Comparison of ENCODE assay signal across 30 cellular contexts in genomic region chr1:175332515-175332914, GRCh38.
"Had no signal": no experiment of that assay in that cellular context is flagged by ENCODE, and none has a peak within 500 bp of the region (broad histone marks: within the 10 kb centered on the region; RNA-seq: fewer than 3 reads in every experiment).

No MANE protein-coding gene starts in this region.

- H3K27ac ChIP-seq: ascending aorta, cardiac muscle cell, colonic mucosa, gastroesophageal sphincter, hepatocyte, ovary, right lobe of liver, skin epidermis, upper lobe of left lung, VCaP had no signal

- H3K27me3 ChIP-seq: ascending aorta, colonic mucosa, ovary, right lobe of liver, upper lobe of left lung had no signal

- H3K9me3 ChIP-seq: ascending aorta, colonic mucosa, gastroesophageal sphincter, ovary, right lobe of liver, upper lobe of left lung had no signal

- DNase-seq: activated CD4-positive, alpha-beta memory T cell treated with anti-CD3 and anti-CD28 coated beads for 36 hours; activated CD4-positive, alpha-beta T cell treated with anti-CD3 and anti-CD28 coated beads for 48 hours; activated CD8-positive, alpha-beta memory T cell treated with anti-CD3 and anti-CD28 coated beads, Interleukin-2, amount 50 U/mL, for 4 hours; activated gamma-delta T cell; activated naive CD4-positive, alpha-beta T cell treated with anti-CD3 and anti-CD28 coated beads, Interleukin-2, amount 10 ng/mL, durations not matched to agents 7 days and 5 days; activated naive CD8-positive, alpha-beta T cell treated with anti-CD3 and anti-CD28 coated beads, Interleukin-2, amount 10 ng/mL, durations not matched to agents 7 days and 5 days; activated T-cell treated with anti-CD3 and anti-CD28 coated beads, Interleukin-2, amount 50 U/mL, for 24 hours; cerebellar nuclear complex; colonic mucosa; effector CD8-positive, alpha-beta T cell; erythroblast; left colon; mammary epithelial cell; ovary; right lobe of liver; stimulated activated CD4-positive, alpha-beta T cell treated with anti-CD3 and anti-CD28 coated beads, Interleukin-1b, Interleukin-23, amount 100 ng/mL, for 48 hours; stimulated activated CD4-positive, alpha-beta T cell treated with anti-CD3 and anti-CD28 coated beads, Interleukin-4, amount 100 ng/mL, for 4 hours; stimulated activated CD8-positive, alpha-beta memory T cell treated with anti-CD3 and anti-CD28 coated beads, Interleukin-4, amount 100 ng/mL, for 48 hours; stimulated activated naive CD8-positive, alpha-beta T cell treated with anti-CD3 and anti-CD28 coated beads, Interleukin-15, amount 100 ng/mL, for 72 hours; substantia nigra; T-helper 9 cell; upper lobe of left lung had no signal

- ATAC-seq: activated CD4-positive, CD25-positive, alpha-beta regulatory T cell treated with anti-CD3 and anti-CD28 coated beads, Interleukin-2, amount 50 U/mL, for 24 hours; gastroesophageal sphincter; left colon; right lobe of liver; stimulated activated memory B cell treated with anti-CD40 and anti-IgM and Interleukin-4, amounts not matched to agents 10 μg/mL and 1 μg/mL and 100 μg/mL, for 72 hours; stimulated activated naive CD8-positive, alpha-beta T cell treated with anti-CD3 and anti-CD28 coated beads, Interleukin-15, amount 100 ng/mL, for 72 hours had no signal

- H3K36me3 ChIP-seq: ascending aorta, cardiac muscle cell, colonic mucosa, gastroesophageal sphincter, ovary, right lobe of liver, upper lobe of left lung had no signal

- H3K4me3 ChIP-seq: ascending aorta, cardiac muscle cell, colonic mucosa, gastroesophageal sphincter, hepatocyte, ovary, right lobe of liver, skin epidermis, upper lobe of left lung had no signal

- H3K4me1 ChIP-seq: ascending aorta, colonic mucosa, gastroesophageal sphincter, right lobe of liver, upper lobe of left lung had no signal
